Comparison of ENCODE assay signal across 8 cellular contexts in the genomic region with DNA sequence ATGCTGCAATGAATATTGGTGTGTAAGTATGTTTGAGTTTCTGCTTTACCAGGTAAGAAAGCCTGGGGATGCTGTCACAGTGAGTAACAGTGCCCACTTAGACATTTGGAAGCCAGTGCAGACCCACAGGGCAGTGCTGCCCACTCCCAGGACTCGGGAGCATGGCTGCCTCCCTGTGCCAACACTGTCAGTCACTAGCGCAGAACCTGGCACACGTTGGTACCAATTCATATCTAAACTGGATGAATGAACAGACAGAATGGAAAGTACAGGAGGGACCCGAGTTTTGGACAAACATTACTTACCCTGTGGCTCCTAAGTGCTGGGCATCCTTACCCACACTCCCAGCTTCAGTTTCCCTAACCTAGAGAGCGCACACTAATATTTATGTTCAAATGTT. TPM values are rescaled to one million over a fixed set of nuclear protein-coding genes. Genes with fewer than 3 reads are reported as not detected.
DNase-seq lines count a peak whose midpoint lies in the region; ATAC-seq and TF ChIP-seq lines count a peak whose summit lies in the region.

No MANE protein-coding gene starts in this region.

- intact Hi-C loops in transverse colon (cut with DNase I; ENCODE audit: low total_unique reads): loop anchor here (5.0 kb wide), 1 partner anchor 156 kb away; no protein-coding TSS in a partner anchor

- 66 to 80% methylated on average over 1 to 5 of the region's 5 CpGs for WGBS in transverse colon (ENCODE audit: low coverage in 1 of 2), 2 donors

- no peak for TF ChIP-seq POLR2A in transverse colon (IDR thresholded peaks at IDR 0.05)

- TF ChIP-seq EP300 in transverse colon (IDR thresholded peaks at IDR 0.05; ENCODE audit: low read depth): no peak

- H3K9me3 ChIP-seq in muscle layer of colon (ENCODE audit: low read length) (no peaks in the 10 kb centered on the region), transverse colon (no peaks in the 10 kb centered on the region)

- H3K27me3 Mint-ChIP-seq in activated T-cell treated with anti-CD3 and anti-CD28 coated beads, Interleukin-2, amount 50 U/mL, for 4 hours (ENCODE audit: low read depth): peaks cover 2% of the 10 kb centered on the region

- H3K4me3 ChIP-seq in muscle layer of colon (ENCODE audit: low read depth in 1 of 2, low read length in 2 of 2) (peak overlapping the region in 1 of 2 donors; percentile 84), transverse colon (peak overlapping the region in 2 of 4 donors; percentile 68 to 71)

- no peaks in the 10 kb centered on the region for H3K27me3 ChIP-seq in muscle layer of colon (ENCODE audit: control insufficient read depth in 1 of 2, insufficient read depth in 2 of 2, low read length in 2 of 2)
- no peaks in the 10 kb centered on the region for H3K27me3 ChIP-seq in transverse colon

- H3K36me3 ChIP-seq in muscle layer of colon (ENCODE audit: insufficient read depth, low read length) (no peaks in the 10 kb centered on the region), transverse colon (no peaks in the 10 kb centered on the region)

- H3K4me1 ChIP-seq in muscle layer of colon (ENCODE audit: insufficient read depth, low read length) (peaks cover 34% of the 10 kb centered on the region), transverse colon (peaks cover 4 to 46% (median 29%) of the 10 kb centered on the region in 4 donors)

- no peak for DNase-seq in activated T-cell treated with anti-CD3 and anti-CD28 coated beads, Interleukin-2, amount 50 U/mL, for 4 hours
- DNase-seq in activated T-cell treated with anti-CD3 and anti-CD28 coated beads, Interleukin-2, amount 50 U/mL, for 1 hour: no peak
- peak in 16 of 61 donors; percentile 7 to 47 (median 18) for DNase-seq in caudate nucleus (lab: John Stamatoyannopoulos, UW)
- no peak for DNase-seq in transverse colon

- H3K9me3 Mint-ChIP-seq in activated T-cell treated with anti-CD3 and anti-CD28 coated beads, Interleukin-2, amount 50 U/mL, for 4 hours: no peaks in the 10 kb centered on the region

- H3K9ac ChIP-seq in muscle layer of colon (ENCODE audit: low read length): peak overlapping the region; percentile 87

- peaks cover 56% of the 10 kb centered on the region for H3K4me1 Mint-ChIP-seq in activated T-cell treated with anti-CD3 and anti-CD28 coated beads, Interleukin-2, amount 50 U/mL, for 4 hours (ENCODE audit: low read depth)

- peak overlapping the region; percentile 93 for H3K4me3 Mint-ChIP-seq in activated T-cell treated with anti-CD3 and anti-CD28 coated beads, Interleukin-2, amount 50 U/mL, for 4 hours

- TF ChIP-seq CTCF in transverse colon (IDR thresholded peaks at IDR 0.05): no peak

- ATAC-seq in activated T-cell treated with anti-CD3 and anti-CD28 coated beads, Interleukin-2, amount 50 U/mL, for 4 hours: no peak
- ATAC-seq in GM21423 (IDR thresholded peaks at IDR 0.05; ENCODE audit: unreplicated experiment) (no peak), GM18867 (IDR thresholded peaks at IDR 0.05; ENCODE audit: unreplicated experiment) (no peak), GM19395 (IDR thresholded peaks at IDR 0.05; ENCODE audit: unreplicated experiment) (no peak)

- in situ Hi-C loops in transverse colon (cut with MboI; ENCODE audit: low pct_ligation_motif_present in 1 of 4, low pct_unique_long_range_greater_than_20kb in 1 of 4, low sequenced_read_pairs in 3 of 4): loop anchor here in 2 of 4 donors (5.0 to 25.0 kb wide), 2 partner anchors 151 to 161 kb away; no protein-coding TSS in a partner anchor

- H3K36me3 Mint-ChIP-seq in activated T-cell treated with anti-CD3 and anti-CD28 coated beads, Interleukin-2, amount 50 U/mL, for 4 hours (ENCODE audit: insufficient read depth): no peaks in the 10 kb centered on the region

- H3K27ac ChIP-seq in caudate nucleus (ENCODE audit: low read depth, low read length) (peak overlapping the region; percentile 98), muscle layer of colon (ENCODE audit: low read depth, low read length) (peak overlapping the region; percentile 99), transverse colon (peak overlapping the region; percentile 95 to 98 (median 96))

RNA-seq across cellular contexts. Expression of a gene that starts 1.6 kb away (rescaled TPM):
- 10 to 100 TPM; 12.8 to 15.3 (median 14.7) TPM for total RNA-seq in activated T-cell treated with anti-CD3 and anti-CD28 coated beads, Interleukin-2, amount 50 U/mL, for 4 hours
- 10 to 100 TPM in 3 of 4 donors, 1 to 10 TPM in 1; 8.6 to 44.1 (median 33.8) TPM for total RNA-seq in transverse colon

RNA-seq across cellular contexts. Expression of a gene that starts 18.1 kb away (rescaled TPM):
- total RNA-seq in activated T-cell treated with anti-CD3 and anti-CD28 coated beads, Interleukin-2, amount 50 U/mL, for 4 hours: 10 to 100 TPM; 46.2 to 54.5 (median 53.7) TPM
- total RNA-seq in transverse colon: 1 to 10 TPM; 6.4 to 8.7 (median 7.3) TPM

Comparison
In these comparisons a context has a peak if more than half of its experiments do, and no peak if none do; other contexts are left out.
1. RNA of a gene that starts 18.1 kb away (total RNA-seq): 46.2 to 54.5 TPM in activated T-cell treated with anti-CD3 and anti-CD28 coated beads, Interleukin-2, amount 50 U/mL, for 4 hours; 6.4 to 8.7 TPM in transverse colon; every median in the first group is over 4 times any median in the second.
2. Peak in every context shown above with its lines, with median percentiles within 50 percentile points of each other: H3K27ac ChIP-seq.